In the genomic region with DNA sequence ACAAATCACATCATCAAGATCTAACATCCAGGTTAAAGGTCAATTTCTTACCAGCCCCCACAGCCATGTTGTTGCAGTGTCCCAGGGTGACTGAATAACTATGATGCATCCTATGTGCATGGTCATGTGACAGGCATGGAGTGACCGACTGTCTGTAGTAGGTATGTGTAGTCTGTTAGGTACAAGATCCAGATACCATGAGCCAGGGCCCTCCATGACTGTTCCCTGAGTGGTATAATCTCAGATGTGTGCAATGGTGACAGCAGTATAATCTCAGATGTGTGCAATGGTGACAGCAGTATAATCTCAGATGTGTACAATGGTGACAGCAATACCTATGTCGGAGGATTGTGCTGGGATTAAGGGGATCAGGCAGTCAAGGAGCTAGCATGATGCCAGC, we compare ENCODE assay signal across 24 cellular contexts.
"Had no signal": no experiment of that assay in that cellular context is flagged by ENCODE, and none has a peak within 500 bp of the region (broad histone marks: within the 10 kb centered on the region; RNA-seq: fewer than 3 reads in every experiment).

No MANE protein-coding gene starts in this region.

- ATAC-seq: activated CD8-positive, alpha-beta T cell treated with anti-CD3 and anti-CD28 coated beads, Interleukin-2, amount 10 ng/mL, durations not matched to agents 7 days and 5 days; pancreas; sciatic nerve; upper lobe of right lung; WTC11 had no signal

- DNase-seq: activated CD8-positive, alpha-beta T cell treated with anti-CD3 and anti-CD28 coated beads, Interleukin-2, amount 10 ng/mL, durations not matched to agents 7 days and 5 days; activated effector memory CD4-positive, alpha-beta T cell treated with Interleukin-2 at 50 U/mL for 16 hours; activated naive CD4-positive, alpha-beta T cell treated with Interleukin-2 at 50 U/mL for 16 hours; dermis blood vessel endothelial cell; effector CD4-positive, alpha-beta T cell; heart right ventricle; naive B cell; nucleus accumbens; pancreas; retina; stimulated activated CD4-positive, alpha-beta T cell treated with anti-CD3 and anti-CD28 coated beads, Interleukin-12 subunit alpha, Interleukin-12 subunit beta, amount 100 ng/mL, for 4 hours; stimulated activated CD4-positive, alpha-beta T cell treated with anti-CD3 and anti-CD28 coated beads, Interleukin-4, amount 100 ng/mL, for 24 hours; stimulated activated naive CD4-positive, alpha-beta T cell; tibial artery; upper lobe of right lung had no signal

- H3K36me3 ChIP-seq: esophagus muscularis mucosa, heart right ventricle, pancreas, prostate gland, suprapubic skin, tibial artery, upper lobe of right lung had no signal

- H3K27me3 ChIP-seq: esophagus muscularis mucosa, pancreas, suprapubic skin, tibial artery, upper lobe of right lung had no signal

- H3K27me3 Mint-ChIP-seq: activated naive CD8-positive, alpha-beta T cell; naive B cell had no signal

- H3K4me1 Mint-ChIP-seq: mesothelial cell of epicardium, naive B cell had no signal

- H3K9me3 Mint-ChIP-seq: mesothelial cell of epicardium had no signal

- H3K27ac Mint-ChIP-seq: activated CD8-positive, alpha-beta T cell treated with anti-CD3 and anti-CD28 coated beads, Interleukin-2, amount 10 ng/mL, durations not matched to agents 7 days and 5 days; activated naive CD8-positive, alpha-beta T cell; mesothelial cell of epicardium; naive B cell; WTC11 had no signal

- H3K36me3 Mint-ChIP-seq: activated naive CD8-positive, alpha-beta T cell; mesothelial cell of epicardium; naive B cell had no signal

- FAIRE-seq: colon, pancreas had no signal

- H3K4me1 ChIP-seq: pancreas, prostate gland, suprapubic skin, tibial artery, upper lobe of right lung had no signal

- H3K27ac ChIP-seq: heart right ventricle, pancreas, prostate gland, skin epidermis, suprapubic skin, tibial artery, upper lobe of right lung had no signal

- H3K9me3 ChIP-seq: esophagus muscularis mucosa, heart right ventricle, pancreas, prostate gland, suprapubic skin, tibial artery, upper lobe of right lung had no signal

- H3K4me3 ChIP-seq: esophagus muscularis mucosa, heart right ventricle, pancreas, prostate gland, skin epidermis, suprapubic skin, tibial artery, upper lobe of right lung had no signal

- H3K4me3 Mint-ChIP-seq: activated CD8-positive, alpha-beta T cell treated with anti-CD3 and anti-CD28 coated beads, Interleukin-2, amount 10 ng/mL, durations not matched to agents 7 days and 5 days; activated naive CD8-positive, alpha-beta T cell; mesothelial cell of epicardium; naive B cell; WTC11 had no signal
